In genomic region chr12:88743946-88744685, GRCh38 we compare ENCODE assay signal across 20 cellular contexts.
"Had no signal": no experiment of that assay in that cellular context is flagged by ENCODE, and none has a peak within 500 bp of the region (broad histone marks: within the 10 kb centered on the region; RNA-seq: fewer than 3 reads in every experiment).

No MANE protein-coding gene starts in this region.

- H3K36me3 Mint-ChIP-seq: T-cell had no signal

- H3K27ac Mint-ChIP-seq: activated T-helper 1 cell treated with anti-CD3 and anti-CD28 coated beads, Interleukin-12 subunit alpha, Interleukin-12 subunit beta, Interleukin-2, Interleukin-4 antibody, amounts not matched to agents 30 ng/mL and 10 ng/mL and 1 ng/mL, durations not matched to agents 14 hours and 24 hours and 36 hours; dendritic cell treated with granulocyte-macrophage colony-stimulating factor and Interleukin-4, amounts not matched to agents 40 ng/mL and 50 ng/mL, for 4 days; effector memory CD8-positive, alpha-beta T cell; stimulated activated naive CD8-positive, alpha-beta T cell treated with anti-CD3 and anti-CD28 coated beads, Interleukin-15, Interleukin-2, amounts not matched to agents 100 ng/mL and 50 ng/mL, for 24 hours; T-cell had no signal

- DNase-seq: activated CD4-positive, alpha-beta T cell treated with anti-CD3 and anti-CD28 coated beads, Interleukin-2, amount 50 U/mL, for 1 hour; activated CD8-positive, alpha-beta memory T cell treated with anti-CD3 and anti-CD28 coated beads for 24 hours; activated naive CD4-positive, alpha-beta T cell; aorta; cerebellar nuclear complex; effector memory CD8-positive, alpha-beta T cell; foreskin fibroblast; glutamatergic neuron; right lobe of liver; stimulated activated CD4-positive, alpha-beta T cell treated with anti-CD3 and anti-CD28 coated beads, Interleukin-4, amount 100 ng/mL, for 4 hours; T-cell; T-helper 9 cell; upper lobe of right lung had no signal

- ATAC-seq: activated CD4-positive, CD25-positive, alpha-beta regulatory T cell treated with anti-CD3 and anti-CD28 coated beads, Interleukin-2, amount 50 U/mL, for 24 hours; effector memory CD8-positive, alpha-beta T cell; right lobe of liver; T-cell; upper lobe of right lung had no signal

- H3K9me3 ChIP-seq: breast epithelium, right lobe of liver, upper lobe of right lung had no signal

- H3K4me3 Mint-ChIP-seq: activated T-helper 1 cell treated with anti-CD3 and anti-CD28 coated beads, Interleukin-12 subunit alpha, Interleukin-12 subunit beta, Interleukin-2, Interleukin-4 antibody, amounts not matched to agents 30 ng/mL and 10 ng/mL and 1 ng/mL, durations not matched to agents 14 hours and 24 hours and 36 hours; dendritic cell treated with granulocyte-macrophage colony-stimulating factor and Interleukin-4, amounts not matched to agents 40 ng/mL and 50 ng/mL, for 4 days; effector memory CD8-positive, alpha-beta T cell; neural crest cell; stimulated activated naive CD8-positive, alpha-beta T cell treated with anti-CD3 and anti-CD28 coated beads, Interleukin-15, Interleukin-2, amounts not matched to agents 100 ng/mL and 50 ng/mL, for 24 hours; T-cell had no signal

- H3K4me1 Mint-ChIP-seq: T-cell had no signal

- H3K27ac ChIP-seq: breast epithelium, right lobe of liver, upper lobe of right lung had no signal

- H3K36me3 ChIP-seq: breast epithelium, right lobe of liver, upper lobe of right lung had no signal

- H3K27me3 ChIP-seq: breast epithelium, right lobe of liver, upper lobe of right lung had no signal

- H3K9me3 Mint-ChIP-seq: activated T-helper 1 cell treated with anti-CD3 and anti-CD28 coated beads, Interleukin-12 subunit alpha, Interleukin-12 subunit beta, Interleukin-2, Interleukin-4 antibody, amounts not matched to agents 30 ng/mL and 10 ng/mL and 1 ng/mL, durations not matched to agents 14 hours and 24 hours and 36 hours; dendritic cell treated with granulocyte-macrophage colony-stimulating factor and Interleukin-4, amounts not matched to agents 40 ng/mL and 50 ng/mL, for 4 days; effector memory CD8-positive, alpha-beta T cell; neural crest cell; stimulated activated naive CD8-positive, alpha-beta T cell treated with anti-CD3 and anti-CD28 coated beads, Interleukin-15, Interleukin-2, amounts not matched to agents 100 ng/mL and 50 ng/mL, for 24 hours; T-cell had no signal

- H3K4me1 ChIP-seq: breast epithelium had no signal

- H3K4me3 ChIP-seq: breast epithelium, right lobe of liver, smooth muscle cell, upper lobe of right lung had no signal

- H3K4me2 ChIP-seq: smooth muscle cell had no signal

- H3K27me3 Mint-ChIP-seq: dendritic cell treated with granulocyte-macrophage colony-stimulating factor and Interleukin-4, amounts not matched to agents 40 ng/mL and 50 ng/mL, for 4 days; effector memory CD8-positive, alpha-beta T cell; stimulated activated naive CD8-positive, alpha-beta T cell treated with anti-CD3 and anti-CD28 coated beads, Interleukin-15, Interleukin-2, amounts not matched to agents 100 ng/mL and 50 ng/mL, for 24 hours; T-cell had no signal
